Comparison of ENCODE assay signal across 10 cellular contexts in genomic region chr3:169940486-169941181, GRCh38. TPM values are rescaled to one million over a fixed set of nuclear protein-coding genes. Genes with fewer than 3 reads are reported as not detected.
A peak's percentile ranks its signal among the peaks of the same experiment; 100 is the strongest.
DNase-seq lines count a peak whose midpoint lies in the region; ATAC-seq and TF ChIP-seq lines count a peak whose summit lies in the region.
"Had no signal": no experiment of that assay in that cellular context is flagged by ENCODE, and none has a peak within 500 bp of the region (broad histone marks: within the 10 kb centered on the region; RNA-seq: fewer than 3 reads in every experiment).

No MANE protein-coding gene starts in this region.

- no peak for TF ChIP-seq POLR2A in spleen (IDR thresholded peaks at IDR 0.05)

- no peaks in the 10 kb centered on the region for H4K20me1 ChIP-seq in Loucy (ENCODE audit: insufficient read depth, low read length, poor library complexity, severe bottlenecking)

- H3K4me1 Mint-ChIP-seq in activated T-helper 1 cell treated with anti-CD3 and anti-CD28 coated beads, Interleukin-12 subunit alpha, Interleukin-12 subunit beta, Interleukin-2, Interleukin-4 antibody, amounts not matched to agents 30 ng/mL and 10 ng/mL and 1 ng/mL, durations not matched to agents 14 hours and 24 hours and 36 hours (ENCODE audit: low read depth) = peaks cover 15% of the 10 kb centered on the region

- H3K9me3 Mint-ChIP-seq in activated T-helper 1 cell treated with anti-CD3 and anti-CD28 coated beads, Interleukin-12 subunit alpha, Interleukin-12 subunit beta, Interleukin-2, Interleukin-4 antibody, amounts not matched to agents 30 ng/mL and 10 ng/mL and 1 ng/mL, durations not matched to agents 14 hours and 24 hours and 36 hours = no peaks in the 10 kb centered on the region

- no peak overlapping the region for H3K4me3 Mint-ChIP-seq in activated T-helper 1 cell treated with anti-CD3 and anti-CD28 coated beads, Interleukin-12 subunit alpha, Interleukin-12 subunit beta, Interleukin-2, Interleukin-4 antibody, amounts not matched to agents 30 ng/mL and 10 ng/mL and 1 ng/mL, durations not matched to agents 14 hours and 24 hours and 36 hours

- WGBS in spleen, 5 donors = 34 to 42% (median 39%) methylated on average over 6 of the region's 6 CpGs

- H3K4me2 ChIP-seq in Loucy (ENCODE audit: low read depth, low read length, poor library complexity, severe bottlenecking) = no peak overlapping the region

- peak; percentile 24 for DNase-seq in NCI-H510A treated with DMSO at 0.1 percent for 48 hours (lab: John Stamatoyannopoulos, UW)
- DNase-seq in NCI-H510A (lab: John Stamatoyannopoulos, UW) = no peak
- no peak for DNase-seq in spleen
- no peak for DNase-seq in activated T-helper 1 cell treated with anti-CD3 and anti-CD28 coated beads, Interleukin-12 subunit alpha, Interleukin-12 subunit beta, Interleukin-2, Interleukin-4 antibody, amounts not matched to agents 30 ng/mL and 10 ng/mL and 1 ng/mL, durations not matched to agents 14 hours and 24 hours and 36 hours (ENCODE audit: low spot score)
- no peak for DNase-seq in SJCRH30
- DNase-seq in WERI-Rb-1 = no peak

- H3K9ac ChIP-seq in Loucy (ENCODE audit: low read depth, low read length, poor library complexity, severe bottlenecking) = no peak overlapping the region

- H3K36me3 ChIP-seq in Loucy (ENCODE audit: insufficient read depth, low read length) = no peaks in the 10 kb centered on the region
- no peaks in the 10 kb centered on the region for H3K36me3 ChIP-seq in spleen
- no peaks in the 10 kb centered on the region for H3K36me3 ChIP-seq in SJCRH30
- H3K36me3 ChIP-seq in WERI-Rb-1 = no peaks in the 10 kb centered on the region

- H3K9me3 ChIP-seq in Loucy (ENCODE audit: insufficient read depth, low read depth, low read length) = no peaks in the 10 kb centered on the region
- no peaks in the 10 kb centered on the region for H3K9me3 ChIP-seq in spleen
- H3K9me3 ChIP-seq in SJCRH30 (replicated peaks) = no peaks in the 10 kb centered on the region
- no peaks in the 10 kb centered on the region for H3K9me3 ChIP-seq in WERI-Rb-1 (ENCODE audit: severe bottlenecking)

- H3K27me3 Mint-ChIP-seq in activated T-helper 1 cell treated with anti-CD3 and anti-CD28 coated beads, Interleukin-12 subunit alpha, Interleukin-12 subunit beta, Interleukin-2, Interleukin-4 antibody, amounts not matched to agents 30 ng/mL and 10 ng/mL and 1 ng/mL, durations not matched to agents 14 hours and 24 hours and 36 hours (ENCODE audit: insufficient read depth) = peaks cover 12% of the 10 kb centered on the region

- TF ChIP-seq CTCF in Loucy (conservative IDR thresholded peaks at IDR 0.05; ENCODE audit: low read length) = no peak
- TF ChIP-seq CTCF in spleen (IDR thresholded peaks at IDR 0.05 in 8 of 11, conservative IDR thresholded peaks at IDR 0.05 in 3 of 11) = no peak
- TF ChIP-seq CTCF in WERI-Rb-1 (IDR thresholded peaks at IDR 0.05; ENCODE audit: low read depth, low read length) = no peak

- H3K4me1 ChIP-seq in Loucy (ENCODE audit: insufficient read depth, low read length, poor library complexity, severe bottlenecking) (no peaks in the 10 kb centered on the region), spleen (peaks cover 6 to 75% (median 33%) of the 10 kb centered on the region in 6 donors), SJCRH30 (no peaks in the 10 kb centered on the region)

- no peaks in the 10 kb centered on the region for H3F3A ChIP-seq in Loucy (ENCODE audit: low read depth)

- intact Hi-C loops in spleen (cut with DNase I; ENCODE audit: low total_unique reads) = no loop called here
- intact Hi-C loops in activated T-helper 1 cell treated with anti-CD3 and anti-CD28 coated beads, Interleukin-12 subunit alpha, Interleukin-12 subunit beta, Interleukin-2, Interleukin-4 antibody, amounts not matched to agents 30 ng/mL and 10 ng/mL and 1 ng/mL, durations not matched to agents 14 hours and 24 hours and 36 hours (cut with micrococcal nuclease) = no loop called here

- H3K36me3 Mint-ChIP-seq in activated T-helper 1 cell treated with anti-CD3 and anti-CD28 coated beads, Interleukin-12 subunit alpha, Interleukin-12 subunit beta, Interleukin-2, Interleukin-4 antibody, amounts not matched to agents 30 ng/mL and 10 ng/mL and 1 ng/mL, durations not matched to agents 14 hours and 24 hours and 36 hours (ENCODE audit: low read depth) = no peaks in the 10 kb centered on the region

- H3K79me2 ChIP-seq in Loucy (ENCODE audit: insufficient read depth, low read length) = no peaks in the 10 kb centered on the region

- 0 out of 2 replicates have a peak overlapping the region, but pooled peaks have one; percentile 1 for H2AFZ ChIP-seq in Loucy (ENCODE audit: low read length)

- H3K27ac Mint-ChIP-seq in activated T-helper 1 cell treated with anti-CD3 and anti-CD28 coated beads, Interleukin-12 subunit alpha, Interleukin-12 subunit beta, Interleukin-2, Interleukin-4 antibody, amounts not matched to agents 30 ng/mL and 10 ng/mL and 1 ng/mL, durations not matched to agents 14 hours and 24 hours and 36 hours = no peak overlapping the region

- H3K27ac ChIP-seq in spleen (peak overlapping the region; percentile 8 to 89 (median 69)), SJCRH30 (no peak overlapping the region), WERI-Rb-1 (no peak overlapping the region)
- H3K27ac ChIP-seq: RWPE1 had no signal

- H3K4me3 ChIP-seq in Loucy (ENCODE audit: low read length, poor library complexity, severe bottlenecking) = no peak overlapping the region
- H3K4me3 ChIP-seq in spleen = peak overlapping the region in 1 of 8 donors; percentile 37
- no peak overlapping the region for H3K4me3 ChIP-seq in SJCRH30
- no peak overlapping the region for H3K4me3 ChIP-seq in WERI-Rb-1 (ENCODE audit: low read depth, low read length)

- peak; percentile 80 for ATAC-seq in HG02798 (IDR thresholded peaks at IDR 0.05; ENCODE audit: poor library complexity, unreplicated experiment)

- no peaks in the 10 kb centered on the region for H3K9me2 ChIP-seq in Loucy (replicated peaks; ENCODE audit: low read depth, low read length)

- no peaks in the 10 kb centered on the region for H3K27me3 ChIP-seq in Loucy (ENCODE audit: insufficient read depth, low read length, poor library complexity, severe bottlenecking)
- H3K27me3 ChIP-seq in spleen (replicated peaks in 1 of 7) = no peaks in the 10 kb centered on the region
- no peaks in the 10 kb centered on the region for H3K27me3 ChIP-seq in SJCRH30
- H3K27me3 ChIP-seq in WERI-Rb-1 (ENCODE audit: insufficient read depth, low read depth, severe bottlenecking) = no peaks in the 10 kb centered on the region

RNA-seq across cellular contexts. Expression of gene SEC62, which starts 26.0 kb away (rescaled TPM):
- 100 to 1,000 TPM in 4 of 7 donors, 10 to 100 TPM in 3; 56.8 to 178 (median 132) TPM for total RNA-seq in spleen
- polyA plus RNA-seq in spleen = 100 to 1,000 TPM in 1 of 3 donors, 10 to 100 TPM in 2; 32.8 to 117 (median 68.1) TPM
- total RNA-seq in activated T-helper 1 cell treated with anti-CD3 and anti-CD28 coated beads, Interleukin-12 subunit alpha, Interleukin-12 subunit beta, Interleukin-2, Interleukin-4 antibody, amounts not matched to agents 30 ng/mL and 10 ng/mL and 1 ng/mL, durations not matched to agents 14 hours and 24 hours and 36 hours = 75.4 and 85.7 TPM in 2 replicates
- total RNA-seq in SJCRH30 (2014; rRNA removed; shearing (Covaris generic)) = 41.3 and 45.1 TPM in 2 replicates

RNA-seq across cellular contexts. Expression of gene SAMD7, which starts 29.3 kb away (rescaled TPM):
- not detected for total RNA-seq in spleen
- polyA plus RNA-seq in spleen = under 1 TPM; 0.03 to 0.08 (median 0.04) TPM
- total RNA-seq in activated T-helper 1 cell treated with anti-CD3 and anti-CD28 coated beads, Interleukin-12 subunit alpha, Interleukin-12 subunit beta, Interleukin-2, Interleukin-4 antibody, amounts not matched to agents 30 ng/mL and 10 ng/mL and 1 ng/mL, durations not matched to agents 14 hours and 24 hours and 36 hours = not detected in 2 replicates
- total RNA-seq in SJCRH30 (2014; rRNA removed; shearing (Covaris generic)) = not detected in 2 replicates
- total RNA-seq: lung microvascular endothelial cell had no signal

Comparison
In these comparisons a context has a peak if more than half of its experiments do, and no peak if none do; other contexts are left out.
1. H3K27ac ChIP-seq: peak in spleen (8 of 8); none in SJCRH30 (single experiment) and WERI-Rb-1 (single experiment).